ENCODE assay signal across 8 cellular contexts in genomic region chr7:123748734-123749536, GRCh38. TPM values are rescaled to one million over a fixed set of nuclear protein-coding genes. Genes with fewer than 3 reads are reported as not detected.
DNase-seq lines count a peak whose midpoint lies in the region; ATAC-seq and TF ChIP-seq lines count a peak whose summit lies in the region.

Gene WASL (minus strand): TSS chr7:123749003. CDS start chr7:123748734, 269 bp downstream.

- no peaks in the 10 kb centered on the region for H3K9me3 ChIP-seq in liver (ENCODE audit: control insufficient read depth in 4 of 4, low read length in 3 of 4)

- H3K27me3 ChIP-seq in liver (ENCODE audit: control insufficient read depth in 4 of 4, insufficient read depth in 4 of 4, low read length in 3 of 4), result no peaks in the 10 kb centered on the region

- no peak for TF ChIP-seq CTCF in liver (IDR thresholded peaks at IDR 0.05; ENCODE audit: low read depth, low read length, missing input control)

- peak within 1 kb of the TSS; percentile 83 to 95 (median 93) for H3K4me3 ChIP-seq in liver (ENCODE audit: low read depth in 1 of 3, low read length in 3 of 3)

- H3K9ac ChIP-seq in liver (ENCODE audit: low read depth in 1 of 2, low read length in 2 of 2), result peak within 1 kb of the TSS; percentile 86 to 94

- DNase-seq in C1 segment of cervical spinal cord (lab: John Stamatoyannopoulos, UW) (peak; percentile 70 to 93 (median 88)), NCI-H526 (lab: John Stamatoyannopoulos, UW) (peak; percentile 93 to 98), dermis microvascular lymphatic vessel endothelial cell (ENCODE audit: low read depth in 2 of 2) (peak; percentile 75 to 93)
- peak; percentile 85 to 89 for DNase-seq in activated CD4-positive, alpha-beta T cell treated with anti-CD3 and anti-CD28 coated beads, Interleukin-2, amount 50 U/mL, for 48 hours
- DNase-seq in stimulated activated CD4-positive, alpha-beta T cell treated with anti-CD3 and anti-CD28 coated beads, Interleukin-4, amount 100 ng/mL, for 1 hour, result peak; percentile 87

- peaks cover 6 to 35% (median 18%) of the 10 kb centered on the region in 4 donors for H3K4me1 ChIP-seq in liver (ENCODE audit: control insufficient read depth in 4 of 4, insufficient read depth in 4 of 4, low read length in 3 of 4)

- peak; percentile 70 for ATAC-seq in GM19328 (IDR thresholded peaks at IDR 0.05; ENCODE audit: unreplicated experiment)
- ATAC-seq in HG03469 (IDR thresholded peaks at IDR 0.05; ENCODE audit: unreplicated experiment), result peak; percentile 58

- H3K27ac ChIP-seq in liver (ENCODE audit: low read depth in 1 of 2, low read length in 2 of 2), result peak within 1 kb of the TSS; percentile 93 to 99

- H3K36me3 ChIP-seq in liver (ENCODE audit: control insufficient read depth in 4 of 4, insufficient read depth in 3 of 4, low read depth in 1 of 4, low read length in 3 of 4), result no peaks in the 10 kb centered on the region

- TF ChIP-seq RAD21 in liver (IDR thresholded peaks at IDR 0.05), result peak in 1 of 2 donors; percentile 31

- WGBS in liver, result under 1% methylated on average over 93 of the region's 93 CpGs

TF ChIP-seq in liver, 16 proteins besides CTCF, POLR2A, EP300 and RAD21:
- TF ChIP-seq ZBTB33 (IDR thresholded peaks at IDR 0.05) (no peak), NR2F2 (IDR thresholded peaks at IDR 0.05) (no peak), RXRA (IDR thresholded peaks at IDR 0.05) (peak in 1 of 2 donors; percentile 40), MAX (IDR thresholded peaks at IDR 0.05) (peak; percentile 26), JUND (IDR thresholded peaks at IDR 0.05) (no peak), ATF3 (IDR thresholded peaks at IDR 0.05) (no peak), FOXA1 (IDR thresholded peaks at IDR 0.05) (no peak), FOXA2 (IDR thresholded peaks at IDR 0.05) (no peak), SP1 (IDR thresholded peaks at IDR 0.05) (peak; percentile 39), HNF4A (conservative IDR thresholded peaks at IDR 0.05) (no peak), TAF1 (conservative IDR thresholded peaks at IDR 0.05) (peak; percentile 89), GABPA (IDR thresholded peaks at IDR 0.05 in 1 of 2, conservative IDR thresholded peaks at IDR 0.05 in 1 of 2) (peak in 1 of 2 donors; percentile 72), EGR1 (IDR thresholded peaks at IDR 0.05; ENCODE audit: low read depth in 2 of 2) (no peak), YY1 (IDR thresholded peaks at IDR 0.05) (peak; percentile 94), HNF4G (IDR thresholded peaks at IDR 0.05) (no peak), REST (IDR thresholded peaks at IDR 0.05) (peak; percentile 78)

RNA-seq across cellular contexts. Expression of gene WASL, which starts in this region (rescaled TPM):
- 10.5 and 15.9 TPM in 2 replicates for total RNA-seq in dermis microvascular lymphatic vessel endothelial cell
- total RNA-seq in liver, result 10 to 100 TPM; 18.2 to 20.7 TPM
- 10 to 100 TPM; 12.9 to 18.1 TPM for polyA plus RNA-seq in liver

Comparison
In these comparisons a context has a peak if more than half of its experiments do, and no peak if none do; other contexts are left out.
1. Peak in every context shown above with its lines: DNase-seq, ATAC-seq, H3K4me3 ChIP-seq and H3K27ac ChIP-seq.